In genomic region chr14:61925043-61925442, GRCh38 we compare ENCODE assay signal across 8 cellular contexts.
DNase-seq lines count a peak whose midpoint lies in the region; ATAC-seq and FAIRE-seq lines count a peak whose summit lies in the region.

No MANE protein-coding gene starts in this region.

- ATAC-seq in GM18867 (IDR thresholded peaks at IDR 0.05; ENCODE audit: unreplicated experiment) (peak; percentile 57), HG02938 (IDR thresholded peaks at IDR 0.05; ENCODE audit: unreplicated experiment) (no peak), HG03354 (IDR thresholded peaks at IDR 0.05; ENCODE audit: poor library complexity, severe bottlenecking, unreplicated experiment) (no peak), HG03571 (IDR thresholded peaks at IDR 0.05; ENCODE audit: unreplicated experiment) (no peak)

- FAIRE-seq in RCC 7860 (lab: Jason Lieb, UNC): peak; percentile 48

- DNase-seq in Ammon's horn (ENCODE audit: low spot score) (peak; percentile 45), RCC 7860 (ENCODE audit: low spot score) (no peak), immature natural killer cell (peak; percentile 37 to 44 (median 37))
- no peak for DNase-seq in activated effector memory CD4-positive, alpha-beta T cell treated with anti-CD3 and anti-CD28 coated beads, Interleukin-2, amount 50 U/mL, for 16 hours

- H3K4me1 Mint-ChIP-seq in immature natural killer cell: no peaks in the 10 kb centered on the region

- H3K9me3 Mint-ChIP-seq in immature natural killer cell: no peaks in the 10 kb centered on the region

- H3K27ac Mint-ChIP-seq in immature natural killer cell: no peak overlapping the region

- H3K4me3 Mint-ChIP-seq in immature natural killer cell: no peak overlapping the region

- H3K27me3 Mint-ChIP-seq in immature natural killer cell (ENCODE audit: low read depth in 3 of 3): peaks cover 2 to 5% (median 3%) of the 10 kb centered on the region in 3 donors

- no peaks in the 10 kb centered on the region for H3K36me3 Mint-ChIP-seq in immature natural killer cell

Comparison
In these comparisons a context has a peak if more than half of its experiments do, and no peak if none do; other contexts are left out.
1. DNase-seq: peak in Ammon's horn (single experiment) and immature natural killer cell (3 of 3); none in RCC 7860 (single experiment) and activated effector memory CD4-positive, alpha-beta T cell treated with anti-CD3 and anti-CD28 coated beads, Interleukin-2, amount 50 U/mL, for 16 hours (single experiment).